In the genomic region with DNA sequence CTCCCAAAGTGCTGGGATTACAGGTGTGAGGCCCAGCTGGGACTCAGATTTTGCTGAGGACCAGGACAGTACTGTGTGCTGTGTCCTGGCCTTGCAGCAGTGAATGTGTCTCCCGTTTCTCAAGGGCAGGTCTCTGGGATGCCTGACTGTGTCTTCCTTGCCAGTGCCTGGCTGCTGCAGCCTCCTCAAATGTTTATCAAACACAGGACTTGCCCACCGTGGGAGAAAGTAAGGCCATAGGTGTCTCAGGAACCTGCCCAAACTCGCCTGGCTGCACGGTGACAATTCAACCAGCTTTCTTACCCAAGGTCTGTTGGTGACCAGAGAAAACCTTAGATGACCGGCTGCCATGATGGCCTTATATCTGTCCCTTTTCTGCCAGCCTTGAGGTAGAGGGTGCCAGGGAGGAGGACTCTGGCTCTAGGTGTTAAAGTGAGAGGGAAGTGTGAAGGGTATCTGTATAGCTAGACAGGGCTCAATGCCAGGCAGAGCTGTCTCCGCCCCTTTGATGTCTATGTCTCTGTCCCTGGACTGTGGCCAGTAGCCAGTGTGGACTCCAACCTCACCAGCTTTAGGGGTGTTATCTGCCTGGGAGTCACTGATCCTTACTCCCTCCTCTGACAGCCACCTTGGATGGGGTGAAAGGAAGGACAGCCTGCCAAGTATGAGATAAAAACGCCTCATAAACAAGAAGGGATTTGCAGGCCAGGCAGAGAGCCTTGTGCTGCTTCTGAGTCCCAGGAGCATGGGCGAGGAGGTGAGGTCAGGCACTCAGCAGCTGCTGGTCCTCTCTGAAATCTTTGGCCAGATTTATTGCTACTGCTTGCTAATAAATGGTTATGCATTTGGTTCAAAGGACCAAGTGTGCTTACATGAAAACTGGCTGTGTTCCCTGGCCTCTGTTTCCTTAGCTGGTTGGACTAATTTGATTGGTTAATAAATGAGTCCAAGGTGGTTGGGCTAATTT, we compare ENCODE assay signal across 11 cellular contexts. TPM values are rescaled to one million over a fixed set of nuclear protein-coding genes. Genes with fewer than 3 reads are reported as not detected.
DNase-seq lines count a peak whose midpoint lies in the region; ATAC-seq and TF ChIP-seq lines count a peak whose summit lies in the region.
"Had no signal": no experiment of that assay in that cellular context is flagged by ENCODE, and none has a peak within 500 bp of the region (broad histone marks: within the 10 kb centered on the region; RNA-seq: fewer than 3 reads in every experiment).

No MANE protein-coding gene starts in this region.

- DNase-seq in NCI-H226 (peak; percentile 82), choroid plexus epithelial cell (ENCODE audit: low read depth) (peak; percentile 68), left lung (peak in 1 of 2 donors; percentile 59), substantia nigra (lab: John Stamatoyannopoulos, UW) (peak in 6 of 49 donors; percentile 13 to 52 (median 28)), NCI-H510A treated with DMSO at 0.1 percent for 48 hours (lab: John Stamatoyannopoulos, UW) (no peak), NK-92 (lab: John Stamatoyannopoulos, UW; ENCODE audit: unreplicated experiment) (no peak), NCI-H146 treated with DMSO at 0.1 percent for 48 hours (lab: John Stamatoyannopoulos, UW; ENCODE audit: unreplicated experiment) (no peak)
- DNase-seq: activated naive CD4-positive, alpha-beta T cell treated with Interleukin-2 at 50 U/mL for 16 hours; SK-N-SH; stimulated activated CD4-positive, alpha-beta T cell treated with anti-CD3 and anti-CD28 coated beads, Interleukin-1b, Interleukin-23, amount 100 ng/mL, for 48 hours had no signal

- peak overlapping the region; percentile 37 to 66 for H3K27ac ChIP-seq in left lung
- peak overlapping the region; percentile 11 for H3K27ac ChIP-seq in substantia nigra (ENCODE audit: low read depth, low read length, poor library complexity, severe bottlenecking)

- ATAC-seq in left lung (peak; percentile 55), HG02870 (IDR thresholded peaks at IDR 0.05; ENCODE audit: unreplicated experiment) (no peak)

- H3K36me3 ChIP-seq in left lung, result peaks cover 0 to 22% of the 10 kb centered on the region in 2 donors

- no peaks in the 10 kb centered on the region for H3K27me3 ChIP-seq in left lung

- TF ChIP-seq CTCF in choroid plexus epithelial cell (conservative IDR thresholded peaks at IDR 0.05; ENCODE audit: low read depth, low read length), result no peak
- TF ChIP-seq CTCF in left lung (IDR thresholded peaks at IDR 0.05), result no peak

- intact Hi-C loops in left lung (cut with DNase I), result no loop called here

- H3K4me3 ChIP-seq in choroid plexus epithelial cell (ENCODE audit: low read depth, low read length), result no peak overlapping the region
- H3K4me3 ChIP-seq in left lung, result no peak overlapping the region

- H3K9me3 ChIP-seq in left lung, result no peaks in the 10 kb centered on the region
- H3K9me3 ChIP-seq: SK-N-SH had no signal

- peaks cover 46 to 93% of the 10 kb centered on the region in 2 donors for H3K4me1 ChIP-seq in left lung

RNA-seq across cellular contexts. Expression of a gene that starts 22.3 kb away (rescaled TPM):
- total RNA-seq in left lung, result 10 to 100 TPM; 45.0 to 65.3 TPM

Comparison
In these comparisons a context has a peak if more than half of its experiments do, and no peak if none do; other contexts are left out.
1. DNase-seq: peak in NCI-H226 (single experiment) and choroid plexus epithelial cell (single experiment); none in NCI-H510A treated with DMSO at 0.1 percent for 48 hours (single experiment), NK-92 (single experiment) and NCI-H146 treated with DMSO at 0.1 percent for 48 hours (single experiment).